16 cellular contexts compared by ENCODE assay signal in the genomic region with DNA sequence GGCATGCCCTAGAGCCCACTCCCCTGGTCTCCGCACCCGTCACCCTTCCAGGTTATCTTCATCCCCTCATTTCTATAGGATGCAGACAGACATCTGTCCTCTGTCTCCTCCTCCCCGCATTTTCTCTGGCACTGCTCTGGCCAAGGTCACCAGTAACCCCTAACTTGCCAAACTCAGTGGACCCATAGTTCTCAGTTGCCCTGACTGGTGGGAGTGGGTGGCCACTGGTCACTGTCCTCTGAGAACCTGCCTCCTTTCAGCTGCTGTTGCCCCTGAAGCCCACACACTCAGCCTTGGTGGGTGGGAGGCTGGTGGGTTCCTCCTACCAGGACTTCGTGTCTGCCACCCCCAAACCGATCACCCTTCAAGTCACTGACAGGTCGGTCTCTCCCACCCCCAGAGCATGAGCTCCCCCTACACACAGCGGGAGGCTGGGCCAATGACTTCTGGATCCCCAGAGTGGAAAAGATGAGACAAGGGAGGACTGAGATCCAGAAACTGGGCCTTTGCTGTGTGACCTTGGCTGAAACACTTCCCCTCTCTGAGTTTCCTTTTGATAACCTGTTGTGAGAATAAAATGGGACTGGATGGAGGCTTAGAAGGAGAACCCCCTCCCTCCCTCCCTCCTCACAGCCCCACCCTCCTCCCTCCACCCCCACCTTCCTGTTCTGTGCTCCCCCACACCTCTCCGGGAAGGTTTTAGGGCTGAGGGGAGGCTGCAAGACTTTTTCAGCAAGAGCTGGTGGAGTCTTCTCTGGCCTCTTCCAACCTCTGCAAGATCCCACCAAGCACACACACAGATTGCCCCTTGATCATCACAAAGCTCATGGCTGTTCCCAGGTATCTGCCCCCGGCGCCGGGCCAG. TPM values are rescaled to one million over a fixed set of nuclear protein-coding genes. Genes with fewer than 3 reads are reported as not detected.
DNase-seq lines count a peak whose midpoint lies in the region; ATAC-seq and TF ChIP-seq lines count a peak whose summit lies in the region.
"Had no signal": no experiment of that assay in that cellular context is flagged by ENCODE, and none has a peak within 500 bp of the region (broad histone marks: within the 10 kb centered on the region; RNA-seq: fewer than 3 reads in every experiment).

No MANE protein-coding gene starts in this region.

- no peak for ATAC-seq in naive thymus-derived CD4-positive, alpha-beta T cell
- no peak for ATAC-seq in HG03045 (IDR thresholded peaks at IDR 0.05; ENCODE audit: unreplicated experiment)
- ATAC-seq: left lobe of liver had no signal

- H3K9me3 Mint-ChIP-seq in activated T-cell treated with anti-CD3 and anti-CD28 coated beads, Interleukin-2, amount 50 U/mL, for 24 hours = no peaks in the 10 kb centered on the region
- H3K9me3 Mint-ChIP-seq in activated T-helper 1 cell treated with anti-CD3 and anti-CD28 coated beads, Interleukin-12 subunit alpha, Interleukin-12 subunit beta, Interleukin-2, Interleukin-4 antibody, amounts not matched to agents 30 ng/mL and 10 ng/mL and 1 ng/mL, durations not matched to agents 14 hours and 24 hours and 36 hours = no peaks in the 10 kb centered on the region
- no peaks in the 10 kb centered on the region for H3K9me3 Mint-ChIP-seq in naive thymus-derived CD4-positive, alpha-beta T cell

- peak overlapping the region; percentile 5 for H3K4me3 Mint-ChIP-seq in activated T-cell treated with anti-CD3 and anti-CD28 coated beads, Interleukin-2, amount 50 U/mL, for 24 hours
- H3K4me3 Mint-ChIP-seq in activated T-helper 1 cell treated with anti-CD3 and anti-CD28 coated beads, Interleukin-12 subunit alpha, Interleukin-12 subunit beta, Interleukin-2, Interleukin-4 antibody, amounts not matched to agents 30 ng/mL and 10 ng/mL and 1 ng/mL, durations not matched to agents 14 hours and 24 hours and 36 hours = peak overlapping the region; percentile 20
- H3K4me3 Mint-ChIP-seq in naive thymus-derived CD4-positive, alpha-beta T cell = peak overlapping the region in 8 of 10 donors; percentile 12 to 82 (median 50)

- DNase-seq in activated T-cell treated with anti-CD3 and anti-CD28 coated beads, Interleukin-2, amount 50 U/mL, for 24 hours = no peak
- no peak for DNase-seq in activated T-cell treated with anti-CD3 and anti-CD28 coated beads, Interleukin-2, amount 50 U/mL, for 1 hour
- DNase-seq in activated T-helper 1 cell treated with anti-CD3 and anti-CD28 coated beads, Interleukin-12 subunit alpha, Interleukin-12 subunit beta, Interleukin-2, Interleukin-4 antibody, amounts not matched to agents 30 ng/mL and 10 ng/mL and 1 ng/mL, durations not matched to agents 14 hours and 24 hours and 36 hours (ENCODE audit: low spot score) = no peak
- no peak for DNase-seq in naive thymus-derived CD4-positive, alpha-beta T cell
- DNase-seq in tibial artery (no peak), SKM-1 treated with dmso at 0.1 percent for 144 hours (lab: John Stamatoyannopoulos, UW; ENCODE audit: unreplicated experiment) (no peak), medulla oblongata (ENCODE audit: extremely low spot score) (no peak)
- DNase-seq: activated effector memory CD4-positive, alpha-beta T cell treated with anti-CD3 and anti-CD28 coated beads, Interleukin-2, amount 50 U/mL, for 16 hours; central memory CD4-positive, alpha-beta T cell; erythroblast; NCI-H1092 treated with DMSO at 0.1 percent for 48 hours; NCI-H226 had no signal

- peaks cover 66% of the 10 kb centered on the region for H3K4me1 Mint-ChIP-seq in activated T-cell treated with anti-CD3 and anti-CD28 coated beads, Interleukin-2, amount 50 U/mL, for 24 hours (ENCODE audit: low read depth)
- H3K4me1 Mint-ChIP-seq in activated T-helper 1 cell treated with anti-CD3 and anti-CD28 coated beads, Interleukin-12 subunit alpha, Interleukin-12 subunit beta, Interleukin-2, Interleukin-4 antibody, amounts not matched to agents 30 ng/mL and 10 ng/mL and 1 ng/mL, durations not matched to agents 14 hours and 24 hours and 36 hours (ENCODE audit: low read depth) = peaks cover 54% of the 10 kb centered on the region
- peaks cover 31 to 58% (median 50%) of the 10 kb centered on the region in 7 donors for H3K4me1 Mint-ChIP-seq in naive thymus-derived CD4-positive, alpha-beta T cell

- intact Hi-C loops in activated T-helper 1 cell treated with anti-CD3 and anti-CD28 coated beads, Interleukin-12 subunit alpha, Interleukin-12 subunit beta, Interleukin-2, Interleukin-4 antibody, amounts not matched to agents 30 ng/mL and 10 ng/mL and 1 ng/mL, durations not matched to agents 14 hours and 24 hours and 36 hours (cut with micrococcal nuclease) = loop anchor here (1.0 kb wide), 1 partner anchor 19 kb away; no protein-coding TSS in a partner anchor
- intact Hi-C loops in naive thymus-derived CD4-positive, alpha-beta T cell (cut with micrococcal nuclease) = no loop called here
- intact Hi-C loops in tibial artery (cut with DNase I; ENCODE audit: low total_unique reads) = no loop called here

- H3K27me3 ChIP-seq in naive thymus-derived CD4-positive, alpha-beta T cell (ENCODE audit: control insufficient read depth in 2 of 2, insufficient read depth in 2 of 2, low read length in 2 of 2) = no peaks in the 10 kb centered on the region
- no peaks in the 10 kb centered on the region for H3K27me3 ChIP-seq in tibial artery
- H3K27me3 ChIP-seq: thyroid gland had no signal

- no peaks in the 10 kb centered on the region for H3K36me3 ChIP-seq in naive thymus-derived CD4-positive, alpha-beta T cell (ENCODE audit: control insufficient read depth in 2 of 3, insufficient read depth in 3 of 3, low read length in 3 of 3)
- H3K36me3 ChIP-seq in tibial artery = no peaks in the 10 kb centered on the region
- H3K36me3 ChIP-seq: thyroid gland had no signal

- H3K4me1 ChIP-seq in naive thymus-derived CD4-positive, alpha-beta T cell (ENCODE audit: control insufficient read depth in 2 of 2, insufficient read depth in 2 of 2, low read length in 2 of 2) = peaks cover 9 to 33% of the 10 kb centered on the region in 2 donors
- peaks cover 0 to 90% (median 78%) of the 10 kb centered on the region in 4 donors for H3K4me1 ChIP-seq in tibial artery

- no peak for TF ChIP-seq CTCF in tibial artery (IDR thresholded peaks at IDR 0.05)

- peak overlapping the region; percentile 62 for H3K27ac Mint-ChIP-seq in activated T-cell treated with anti-CD3 and anti-CD28 coated beads, Interleukin-2, amount 50 U/mL, for 24 hours
- no peak overlapping the region for H3K27ac Mint-ChIP-seq in activated T-helper 1 cell treated with anti-CD3 and anti-CD28 coated beads, Interleukin-12 subunit alpha, Interleukin-12 subunit beta, Interleukin-2, Interleukin-4 antibody, amounts not matched to agents 30 ng/mL and 10 ng/mL and 1 ng/mL, durations not matched to agents 14 hours and 24 hours and 36 hours
- peak overlapping the region in 7 of 9 donors; percentile 7 to 83 (median 50) for H3K27ac Mint-ChIP-seq in naive thymus-derived CD4-positive, alpha-beta T cell

- H3K36me3 Mint-ChIP-seq in activated T-cell treated with anti-CD3 and anti-CD28 coated beads, Interleukin-2, amount 50 U/mL, for 24 hours (ENCODE audit: low read depth) = peaks cover 10% of the 10 kb centered on the region
- peaks cover 6% of the 10 kb centered on the region for H3K36me3 Mint-ChIP-seq in activated T-helper 1 cell treated with anti-CD3 and anti-CD28 coated beads, Interleukin-12 subunit alpha, Interleukin-12 subunit beta, Interleukin-2, Interleukin-4 antibody, amounts not matched to agents 30 ng/mL and 10 ng/mL and 1 ng/mL, durations not matched to agents 14 hours and 24 hours and 36 hours (ENCODE audit: low read depth)
- H3K36me3 Mint-ChIP-seq in naive thymus-derived CD4-positive, alpha-beta T cell = peaks cover 0 to 5% (median 0%) of the 10 kb centered on the region in 5 donors

- H3K27me3 Mint-ChIP-seq in activated T-cell treated with anti-CD3 and anti-CD28 coated beads, Interleukin-2, amount 50 U/mL, for 24 hours = peaks cover 5% of the 10 kb centered on the region
- peaks cover 14% of the 10 kb centered on the region for H3K27me3 Mint-ChIP-seq in activated T-helper 1 cell treated with anti-CD3 and anti-CD28 coated beads, Interleukin-12 subunit alpha, Interleukin-12 subunit beta, Interleukin-2, Interleukin-4 antibody, amounts not matched to agents 30 ng/mL and 10 ng/mL and 1 ng/mL, durations not matched to agents 14 hours and 24 hours and 36 hours (ENCODE audit: insufficient read depth)
- peaks cover 0 to 9% (median 0%) of the 10 kb centered on the region in 5 donors for H3K27me3 Mint-ChIP-seq in naive thymus-derived CD4-positive, alpha-beta T cell

- no peak overlapping the region for H3K4me3 ChIP-seq in naive thymus-derived CD4-positive, alpha-beta T cell (ENCODE audit: low read length)
- H3K4me3 ChIP-seq in tibial artery = no peak overlapping the region
- H3K4me3 ChIP-seq: smooth muscle cell, thyroid gland had no signal

- CTCF ChIA-PET in naive thymus-derived CD4-positive, alpha-beta T cell (lab: Charles Lee) = interaction anchor here (0.6 to 2.6 kb wide), 4 partner anchors 20 to 121 kb away, joined by 3 to 7 read pairs (median 3); no protein-coding TSS in a partner anchor

- no peaks in the 10 kb centered on the region for H3K9me3 ChIP-seq in naive thymus-derived CD4-positive, alpha-beta T cell (ENCODE audit: control insufficient read depth in 2 of 3, low read length in 3 of 3)
- no peaks in the 10 kb centered on the region for H3K9me3 ChIP-seq in tibial artery
- H3K9me3 ChIP-seq: thyroid gland had no signal

- no peak overlapping the region for H3K27ac ChIP-seq in naive thymus-derived CD4-positive, alpha-beta T cell (ENCODE audit: low read depth, low read length)
- peak overlapping the region; percentile 75 to 100 for H3K27ac ChIP-seq in tibial artery
- H3K27ac ChIP-seq: thyroid gland had no signal

- POLR2A ChIA-PET in naive thymus-derived CD4-positive, alpha-beta T cell (lab: Charles Lee) = interaction anchor here (0.9 to 1.6 kb wide), 4 partner anchors 13 to 48 kb away, joined by 3 to 4 read pairs (median 4); no protein-coding TSS in a partner anchor

RNA-seq across cellular contexts. Expression of gene DBN1, which starts 2.4 kb away (rescaled TPM):
- 13.1 and 14.4 TPM in 2 replicates for total RNA-seq in activated T-helper 1 cell treated with anti-CD3 and anti-CD28 coated beads, Interleukin-12 subunit alpha, Interleukin-12 subunit beta, Interleukin-2, Interleukin-4 antibody, amounts not matched to agents 30 ng/mL and 10 ng/mL and 1 ng/mL, durations not matched to agents 14 hours and 24 hours and 36 hours
- 1 to 10 TPM; 1.2 to 8.8 (median 5.7) TPM for total RNA-seq in naive thymus-derived CD4-positive, alpha-beta T cell
- 1 to 10 TPM in 1 of 2 donors, under 1 TPM in 1; 0.64 to 2.2 TPM for polyA plus RNA-seq in naive thymus-derived CD4-positive, alpha-beta T cell

RNA-seq across cellular contexts. Expression of gene PDLIM7, which starts 21.6 kb away (rescaled TPM):
- total RNA-seq in activated T-helper 1 cell treated with anti-CD3 and anti-CD28 coated beads, Interleukin-12 subunit alpha, Interleukin-12 subunit beta, Interleukin-2, Interleukin-4 antibody, amounts not matched to agents 30 ng/mL and 10 ng/mL and 1 ng/mL, durations not matched to agents 14 hours and 24 hours and 36 hours = 49.2 and 49.9 TPM in 2 replicates
- 10 to 100 TPM in 3 of 5 experiments, 1 to 10 TPM in 2; 4.1 to 63.2 (median 11.9) TPM for total RNA-seq in naive thymus-derived CD4-positive, alpha-beta T cell
- polyA plus RNA-seq in naive thymus-derived CD4-positive, alpha-beta T cell = 1 to 10 TPM; 2.7 to 4.5 TPM

RNA-seq across cellular contexts. Expression of gene PRR7, which starts 29.2 kb away (rescaled TPM):
- total RNA-seq in activated T-helper 1 cell treated with anti-CD3 and anti-CD28 coated beads, Interleukin-12 subunit alpha, Interleukin-12 subunit beta, Interleukin-2, Interleukin-4 antibody, amounts not matched to agents 30 ng/mL and 10 ng/mL and 1 ng/mL, durations not matched to agents 14 hours and 24 hours and 36 hours = 10.3 and 11.2 TPM in 2 replicates
- total RNA-seq in naive thymus-derived CD4-positive, alpha-beta T cell = 10 to 100 TPM in 2 of 5 experiments, 1 to 10 TPM in 3; 6.4 to 31.8 (median 6.8) TPM
- 10 to 100 TPM; 11.7 to 19.4 TPM for polyA plus RNA-seq in naive thymus-derived CD4-positive, alpha-beta T cell

RNA-seq across cellular contexts. Expression of gene DOK3, which starts 33.8 kb away (rescaled TPM):
- total RNA-seq in activated T-helper 1 cell treated with anti-CD3 and anti-CD28 coated beads, Interleukin-12 subunit alpha, Interleukin-12 subunit beta, Interleukin-2, Interleukin-4 antibody, amounts not matched to agents 30 ng/mL and 10 ng/mL and 1 ng/mL, durations not matched to agents 14 hours and 24 hours and 36 hours = 3.7 and 5.0 TPM in 2 replicates
- 10 to 100 TPM in 1 of 5 experiments, 1 to 10 TPM in 4; 2.4 to 67.1 (median 6.0) TPM for total RNA-seq in naive thymus-derived CD4-positive, alpha-beta T cell
- polyA plus RNA-seq in naive thymus-derived CD4-positive, alpha-beta T cell = under 1 TPM; 0.09 to 0.25 TPM

RNA-seq across cellular contexts. Expression of gene DDX41, which starts 41.0 kb away (rescaled TPM):
- 151 and 166 TPM in 2 replicates for total RNA-seq in activated T-helper 1 cell treated with anti-CD3 and anti-CD28 coated beads, Interleukin-12 subunit alpha, Interleukin-12 subunit beta, Interleukin-2, Interleukin-4 antibody, amounts not matched to agents 30 ng/mL and 10 ng/mL and 1 ng/mL, durations not matched to agents 14 hours and 24 hours and 36 hours
- total RNA-seq in naive thymus-derived CD4-positive, alpha-beta T cell = 100 to 1,000 TPM in 1 of 5 experiments, 10 to 100 TPM in 4; 65.8 to 126 (median 76.1) TPM
- polyA plus RNA-seq in naive thymus-derived CD4-positive, alpha-beta T cell = 10 to 100 TPM; 39.2 to 54.6 TPM
